ENCODE assay signal across 26 cellular contexts in the genomic region with DNA sequence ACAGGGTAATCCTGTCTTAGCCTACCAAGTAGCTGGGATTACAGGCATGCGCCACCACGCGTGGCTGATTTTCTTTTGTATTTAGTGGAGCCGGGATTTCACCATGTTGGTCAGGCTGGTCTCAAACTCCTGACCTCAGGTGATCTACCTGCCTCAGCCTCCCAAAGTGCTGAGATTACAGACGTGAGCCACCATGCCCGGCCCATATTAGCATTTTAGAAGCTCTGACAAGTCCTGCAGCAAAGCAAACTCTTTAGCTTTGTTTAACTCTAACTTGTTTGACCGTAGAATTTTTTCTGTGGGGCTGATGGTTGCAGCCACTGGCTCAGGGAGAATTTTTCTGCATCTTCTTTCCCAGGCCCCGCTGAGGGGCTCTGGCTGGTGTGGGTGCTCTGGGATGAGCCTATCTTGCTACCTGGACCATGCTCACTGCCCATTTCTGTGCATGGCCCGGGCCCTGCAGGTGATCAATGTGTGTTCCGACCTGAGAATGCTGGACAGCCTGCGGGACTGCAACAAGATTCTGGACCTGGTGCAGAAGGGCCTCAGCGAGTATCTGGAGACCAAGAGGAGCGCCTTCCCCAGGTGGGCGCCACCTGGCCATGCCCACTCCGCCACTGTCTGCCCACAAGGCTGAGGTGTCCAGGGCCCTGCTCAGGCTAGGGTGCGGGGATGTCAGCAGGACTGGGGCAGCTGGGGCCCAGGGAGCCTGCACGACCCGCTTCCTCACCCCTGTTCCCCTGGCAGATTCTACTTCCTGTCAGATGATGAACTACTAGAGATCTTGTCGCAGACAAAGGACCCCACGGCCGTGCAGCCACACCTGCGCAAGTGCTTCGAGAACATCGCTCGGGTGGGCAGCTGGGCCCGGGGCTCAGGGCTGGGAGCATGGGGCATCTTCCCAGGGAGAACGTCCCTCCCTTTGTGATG.
"Had no signal": no experiment of that assay in that cellular context is flagged by ENCODE, and none has a peak within 500 bp of the region (broad histone marks: within the 10 kb centered on the region; RNA-seq: fewer than 3 reads in every experiment).

No MANE protein-coding gene starts in this region.

- H3K4me3 ChIP-seq: body of pancreas, cardiac muscle cell, hepatocyte, left ventricle myocardium inferior, pancreas, uterus had no signal

- H3K4me1 Mint-ChIP-seq: immature natural killer cell; stimulated activated naive B cell treated with anti-CD40 and anti-IgM and Interleukin-4, amounts not matched to agents 10 μg/mL and 1 μg/mL and 100 μg/mL, for 72 hours; WTC11 had no signal

- DNase-seq: activated CD8-positive, alpha-beta memory T cell treated with anti-CD3 and anti-CD28 coated beads, Interleukin-2, amount 50 U/mL, for 48 hours; activated naive CD4-positive, alpha-beta T cell treated with Interleukin-2 at 50 U/mL for 16 hours; activated naive CD8-positive, alpha-beta T cell treated with anti-CD3 and anti-CD28 coated beads for 36 hours; activated T-cell treated with anti-CD3 and anti-CD28 coated beads, Interleukin-2, amount 50 U/mL, for 4 hours; amygdala; body of pancreas; effector memory CD4-positive, alpha-beta T cell; foreskin melanocyte; immature natural killer cell; kidney glomerular epithelial cell; left ventricle myocardium inferior; midbrain; pancreas; small intestine; stimulated activated CD4-positive, alpha-beta T cell treated with anti-CD3 and anti-CD28 coated beads, Interleukin-15, amount 100 ng/mL, for 24 hours; stimulated activated naive B cell treated with anti-CD40 and anti-IgM and Interleukin-4, amounts not matched to agents 10 μg/mL and 1 μg/mL and 100 μg/mL, for 72 hours; trophoblast cell; uterus had no signal

- H3K9me3 ChIP-seq: body of pancreas, left ventricle myocardium inferior, neutrophil, pancreas, uterus had no signal

- H3K36me3 Mint-ChIP-seq: natural killer cell treated with Interleukin-12 subunit alpha and Interleukin-12 subunit beta and Interleukin-15 and Interleukin-18, amount 100 ng/mL, for 72 hours; WTC11 had no signal

- H3K4me3 Mint-ChIP-seq: activated naive CD8-positive, alpha-beta T cell treated with anti-CD3 and anti-CD28 coated beads for 36 hours; activated T-cell treated with anti-CD3 and anti-CD28 coated beads, Interleukin-2, amount 50 U/mL, for 4 hours; immature natural killer cell; natural killer cell treated with Interleukin-12 subunit alpha and Interleukin-12 subunit beta and Interleukin-15 and Interleukin-18, amount 100 ng/mL, for 72 hours; stimulated activated naive B cell treated with anti-CD40 and anti-IgM and Interleukin-4, amounts not matched to agents 10 μg/mL and 1 μg/mL and 100 μg/mL, for 72 hours; WTC11 had no signal

- H3K9me3 Mint-ChIP-seq: activated naive CD8-positive, alpha-beta T cell treated with anti-CD3 and anti-CD28 coated beads for 36 hours; activated T-cell treated with anti-CD3 and anti-CD28 coated beads, Interleukin-2, amount 50 U/mL, for 4 hours; activated T-helper 2 cell treated with anti-CD3 and anti-CD28 coated beads, Interferon-gamma antibody, Interleukin-2, Interleukin-4, amounts not matched to agents 10 μg/mL and 5 μg/mL and 100 μg/mL, durations not matched to agents 14 hours and 24 hours and 36 hours; immature natural killer cell; natural killer cell treated with Interleukin-12 subunit alpha and Interleukin-12 subunit beta and Interleukin-15 and Interleukin-18, amount 100 ng/mL, for 72 hours; stimulated activated naive B cell treated with anti-CD40 and anti-IgM and Interleukin-4, amounts not matched to agents 10 μg/mL and 1 μg/mL and 100 μg/mL, for 72 hours; WTC11 had no signal

- H3K27me3 ChIP-seq: body of pancreas, cardiac muscle cell, hepatocyte, neutrophil, pancreas, uterus had no signal

- H3K27ac ChIP-seq: body of pancreas, cardiac muscle cell, hepatocyte, left ventricle myocardium inferior, neutrophil, pancreas, uterus had no signal

- ATAC-seq: activated T-cell treated with anti-CD3 and anti-CD28 coated beads, Interleukin-2, amount 50 U/mL, for 4 hours; body of pancreas; esophagus mucosa; natural killer cell treated with Interleukin-12 subunit alpha and Interleukin-12 subunit beta and Interleukin-15 and Interleukin-18, amount 100 ng/mL, for 72 hours; pancreas; sciatic nerve; stimulated activated naive B cell treated with anti-CD40 and anti-IgM and Interleukin-4, amounts not matched to agents 10 μg/mL and 1 μg/mL and 100 μg/mL, for 72 hours; WTC11 had no signal

- H3K36me3 ChIP-seq: cardiac muscle cell, pancreas, uterus had no signal

- H3K27me3 Mint-ChIP-seq: activated naive CD8-positive, alpha-beta T cell treated with anti-CD3 and anti-CD28 coated beads for 36 hours; natural killer cell treated with Interleukin-12 subunit alpha and Interleukin-12 subunit beta and Interleukin-15 and Interleukin-18, amount 100 ng/mL, for 72 hours; stimulated activated naive B cell treated with anti-CD40 and anti-IgM and Interleukin-4, amounts not matched to agents 10 μg/mL and 1 μg/mL and 100 μg/mL, for 72 hours had no signal

- H3K27ac Mint-ChIP-seq: activated naive CD8-positive, alpha-beta T cell treated with anti-CD3 and anti-CD28 coated beads for 36 hours; activated T-helper 2 cell treated with anti-CD3 and anti-CD28 coated beads, Interferon-gamma antibody, Interleukin-2, Interleukin-4, amounts not matched to agents 10 μg/mL and 5 μg/mL and 100 μg/mL, durations not matched to agents 14 hours and 24 hours and 36 hours; immature natural killer cell; natural killer cell treated with Interleukin-12 subunit alpha and Interleukin-12 subunit beta and Interleukin-15 and Interleukin-18, amount 100 ng/mL, for 72 hours; stimulated activated naive B cell treated with anti-CD40 and anti-IgM and Interleukin-4, amounts not matched to agents 10 μg/mL and 1 μg/mL and 100 μg/mL, for 72 hours; WTC11 had no signal

- H3K4me1 ChIP-seq: body of pancreas, left ventricle myocardium inferior, pancreas, uterus had no signal
